ENCODE assay signal across 16 cellular contexts in genomic region chr12:132287391-132288238, GRCh38. TPM values are rescaled to one million over a fixed set of nuclear protein-coding genes. Genes with fewer than 3 reads are reported as not detected.
"Had no signal": no experiment of that assay in that cellular context is flagged by ENCODE, and none has a peak within 500 bp of the region (broad histone marks: within the 10 kb centered on the region; RNA-seq: fewer than 3 reads in every experiment).

No MANE protein-coding gene starts in this region.

- H3K4me3 ChIP-seq: gastrocnemius medialis, heart left ventricle, mucosa of descending colon, suprapubic skin, upper lobe of left lung had no signal

- ATAC-seq: gastrocnemius medialis; heart left ventricle; left colon; mucosa of descending colon; naive thymus-derived CD4-positive, alpha-beta T cell had no signal

- H3K36me3 ChIP-seq: brain microvascular endothelial cell, gastrocnemius medialis, heart left ventricle, suprapubic skin, upper lobe of left lung had no signal

- FAIRE-seq: small intestine had no signal

- DNase-seq: activated naive CD8-positive, alpha-beta T cell treated with anti-CD3 and anti-CD28 coated beads, Interleukin-2, amount 10 ng/mL, durations not matched to agents 7 days and 5 days; gastrocnemius medialis; immature natural killer cell; left colon; naive thymus-derived CD4-positive, alpha-beta T cell; nucleus accumbens; small intestine; stimulated activated CD4-positive, alpha-beta T cell treated with anti-CD3 and anti-CD28 coated beads, Interleukin-4, amount 100 ng/mL, for 4 hours had no signal

- H3K9me3 ChIP-seq: gastrocnemius medialis, heart left ventricle, mucosa of descending colon, suprapubic skin, upper lobe of left lung had no signal

- H3K27ac ChIP-seq: brain microvascular endothelial cell, gastrocnemius medialis, heart left ventricle, suprapubic skin, upper lobe of left lung had no signal

- H3K4me1 ChIP-seq: gastrocnemius medialis had no signal

RNA-seq across cellular contexts. Expression of gene GALNT9, which starts 41.8 kb away (rescaled TPM):
- total RNA-seq: activated CD8-positive, alpha-beta memory T cell treated with anti-CD3 and anti-CD28 coated beads for 36 hours; activated naive CD8-positive, alpha-beta T cell treated with anti-CD3 and anti-CD28 coated beads, Interleukin-2, amount 10 ng/mL, durations not matched to agents 7 days and 5 days; activated T-helper 1 cell treated with anti-CD3 and anti-CD28 coated beads, Interleukin-12 subunit alpha, Interleukin-12 subunit beta, Interleukin-2, Interleukin-4 antibody, amounts not matched to agents 30 ng/mL and 10 ng/mL and 1 ng/mL, durations not matched to agents 14 hours and 24 hours and 36 hours; epithelial cell of proximal tubule; gastrocnemius medialis; naive thymus-derived CD4-positive, alpha-beta T cell; suprapubic skin had no signal
- polyA plus RNA-seq: heart left ventricle; immature natural killer cell; naive thymus-derived CD4-positive, alpha-beta T cell had no signal
